Comparison of ENCODE assay signal across 1 cellular context in the genomic region with DNA sequence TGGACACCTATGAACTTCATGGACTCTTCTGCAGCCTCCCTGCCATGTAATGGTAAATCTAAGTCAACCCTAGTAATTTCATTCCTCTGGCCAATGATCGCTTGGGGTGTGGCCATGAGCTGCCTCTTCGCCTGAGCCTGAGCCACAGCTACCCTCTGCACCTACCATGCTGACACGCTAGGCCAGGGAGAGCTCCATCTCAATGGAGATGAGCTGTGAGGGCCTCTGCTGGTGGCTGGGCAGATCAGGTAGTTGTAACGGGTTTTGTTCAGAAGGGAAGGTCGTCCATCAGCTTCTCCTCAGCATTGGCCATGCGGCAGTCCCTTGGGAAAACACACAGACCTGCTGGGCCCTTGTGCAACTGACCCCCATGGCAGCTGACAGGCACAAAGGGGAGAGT.
TF ChIP-seq lines count a peak whose summit lies in the region.

No MANE protein-coding gene starts in this region.

TF ChIP-seq in K562, 482 proteins besides CTCF, POLR2A, EP300 and RAD21 (continued from another document):
- TF ChIP-seq ZNF311 (CRISPR knock-in tag; IDR thresholded peaks at IDR 0.05), result no peak
